ENCODE assay signal across 1 cellular context in the genomic region with DNA sequence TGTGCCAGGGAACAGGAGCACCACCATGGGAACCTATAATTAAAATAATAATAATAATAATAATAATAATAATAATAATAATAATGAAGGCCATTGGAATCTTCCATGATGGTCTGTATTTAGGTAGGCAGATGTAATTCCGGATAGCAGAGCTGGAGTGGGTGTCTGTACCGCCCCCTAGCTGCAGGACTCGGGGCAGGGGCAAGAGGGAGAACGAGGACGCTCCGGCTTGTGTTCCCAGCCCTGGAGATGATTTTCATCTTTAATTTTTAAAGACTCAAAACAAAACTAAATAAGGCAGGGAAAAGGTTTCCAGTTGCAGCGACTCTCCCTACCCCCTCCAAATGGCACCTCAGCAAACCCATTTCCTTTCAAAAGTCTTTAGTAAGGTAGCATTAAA.
TF ChIP-seq lines count a peak whose summit lies in the region.

No MANE protein-coding gene starts in this region.

TF ChIP-seq in GM12878, 131 proteins besides CTCF, POLR2A, EP300 and RAD21:
- TF ChIP-seq, protein P1, sequence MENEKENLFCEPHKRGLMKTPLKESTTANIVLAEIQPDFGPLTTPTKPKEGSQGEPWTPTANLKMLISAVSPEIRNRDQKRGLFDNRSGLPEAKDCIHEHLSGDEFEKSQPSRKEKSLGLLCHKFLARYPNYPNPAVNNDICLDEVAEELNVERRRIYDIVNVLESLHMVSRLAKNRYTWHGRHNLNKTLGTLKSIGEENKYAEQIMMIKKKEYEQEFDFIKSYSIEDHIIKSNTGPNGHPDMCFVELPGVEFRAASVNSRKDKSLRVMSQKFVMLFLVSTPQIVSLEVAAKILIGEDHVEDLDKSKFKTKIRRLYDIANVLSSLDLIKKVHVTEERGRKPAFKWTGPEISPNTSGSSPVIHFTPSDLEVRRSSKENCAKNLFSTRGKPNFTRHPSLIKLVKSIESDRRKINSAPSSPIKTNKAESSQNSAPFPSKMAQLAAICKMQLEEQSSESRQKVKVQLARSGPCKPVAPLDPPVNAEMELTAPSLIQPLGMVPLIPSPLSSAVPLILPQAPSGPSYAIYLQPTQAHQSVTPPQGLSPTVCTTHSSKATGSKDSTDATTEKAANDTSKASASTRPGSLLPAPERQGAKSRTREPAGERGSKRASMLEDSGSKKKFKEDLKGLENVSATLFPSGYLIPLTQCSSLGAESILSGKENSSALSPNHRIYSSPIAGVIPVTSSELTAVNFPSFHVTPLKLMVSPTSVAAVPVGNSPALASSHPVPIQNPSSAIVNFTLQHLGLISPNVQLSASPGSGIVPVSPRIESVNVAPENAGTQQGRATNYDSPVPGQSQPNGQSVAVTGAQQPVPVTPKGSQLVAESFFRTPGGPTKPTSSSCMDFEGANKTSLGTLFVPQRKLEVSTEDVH (IDR thresholded peaks at IDR 0.05; ENCODE audit: low read depth, partially characterized antibody): no peak
- TF ChIP-seq, protein P2, sequence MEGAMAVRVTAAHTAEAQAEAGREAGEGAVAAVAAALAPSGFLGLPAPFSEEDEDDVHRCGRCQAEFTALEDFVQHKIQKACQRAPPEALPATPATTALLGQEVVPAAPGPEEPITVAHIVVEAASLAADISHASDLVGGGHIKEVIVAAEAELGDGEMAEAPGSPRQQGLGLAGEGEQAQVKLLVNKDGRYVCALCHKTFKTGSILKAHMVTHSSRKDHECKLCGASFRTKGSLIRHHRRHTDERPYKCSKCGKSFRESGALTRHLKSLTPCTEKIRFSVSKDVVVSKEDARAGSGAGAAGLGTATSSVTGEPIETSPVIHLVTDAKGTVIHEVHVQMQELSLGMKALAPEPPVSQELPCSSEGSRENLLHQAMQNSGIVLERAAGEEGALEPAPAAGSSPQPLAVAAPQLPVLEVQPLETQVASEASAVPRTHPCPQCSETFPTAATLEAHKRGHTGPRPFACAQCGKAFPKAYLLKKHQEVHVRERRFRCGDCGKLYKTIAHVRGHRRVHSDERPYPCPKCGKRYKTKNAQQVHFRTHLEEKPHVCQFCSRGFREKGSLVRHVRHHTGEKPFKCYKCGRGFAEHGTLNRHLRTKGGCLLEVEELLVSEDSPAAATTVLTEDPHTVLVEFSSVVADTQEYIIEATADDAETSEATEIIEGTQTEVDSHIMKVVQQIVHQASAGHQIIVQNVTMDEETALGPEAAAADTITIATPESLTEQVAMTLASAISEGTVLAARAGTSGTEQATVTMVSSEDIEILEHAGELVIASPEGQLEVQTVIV (IDR thresholded peaks at IDR 0.05; ENCODE audit: borderline replicate concordance, partially characterized antibody): no peak
- TF ChIP-seq FOXK2 (IDR thresholded peaks at IDR 0.05) (no peak), FOXM1 (IDR thresholded peaks at IDR 0.05; ENCODE audit: low read depth, low read length) (no peak), BMI1 (IDR thresholded peaks at IDR 0.05; ENCODE audit: borderline replicate concordance) (no peak), KLF5 (IDR thresholded peaks at IDR 0.05; ENCODE audit: partially characterized antibody) (no peak), BHLHE40 (IDR thresholded peaks at IDR 0.05; ENCODE audit: borderline replicate concordance in 1 of 2, low read depth in 2 of 2, low read length in 1 of 2) (no peak), DPF2 (IDR thresholded peaks at IDR 0.05) (no peak), POLR2AphosphoS5 (IDR thresholded peaks at IDR 0.05; ENCODE audit: low read length) (no peak), TBL1XR1 (IDR thresholded peaks at IDR 0.05; ENCODE audit: low read depth, low read length) (no peak), CEBPB (IDR thresholded peaks at IDR 0.05; ENCODE audit: borderline replicate concordance in 1 of 2, low read depth in 2 of 2, low read length in 2 of 2) (no peak), BACH1 (IDR thresholded peaks at IDR 0.05; ENCODE audit: borderline replicate concordance) (no peak), IRF4 (IDR thresholded peaks at IDR 0.05; ENCODE audit: low read depth, low read length) (no peak)
